19 cellular contexts compared by ENCODE assay signal in the genomic region with DNA sequence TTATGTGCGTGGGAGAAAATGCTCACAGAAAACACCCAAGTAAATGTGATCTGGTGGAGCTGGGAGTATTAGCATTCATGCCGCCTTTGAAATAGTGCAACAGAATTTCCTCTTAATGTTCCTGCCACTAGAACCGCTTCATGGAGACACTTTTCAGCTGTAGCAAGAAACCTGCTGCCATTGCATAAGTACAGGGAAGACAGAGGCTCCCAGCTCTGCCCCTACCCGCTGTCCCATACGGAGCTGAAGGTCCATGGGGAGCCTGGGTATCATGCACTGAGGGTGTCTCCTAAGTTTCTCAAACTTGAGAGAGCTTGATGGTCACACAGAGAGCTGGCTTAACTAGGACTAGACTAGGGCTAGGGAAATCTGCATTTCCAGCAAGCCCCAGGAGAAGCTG. TPM values are rescaled to one million over a fixed set of nuclear protein-coding genes. Genes with fewer than 3 reads are reported as not detected.
DNase-seq lines count a peak whose midpoint lies in the region; ATAC-seq and TF ChIP-seq lines count a peak whose summit lies in the region.
"Had no signal": no experiment of that assay in that cellular context is flagged by ENCODE, and none has a peak within 500 bp of the region (broad histone marks: within the 10 kb centered on the region; RNA-seq: fewer than 3 reads in every experiment).

No MANE protein-coding gene starts in this region.

- no peaks in the 10 kb centered on the region for H3K9me3 ChIP-seq in fibroblast of lung (ENCODE audit: control insufficient read depth, insufficient read depth, low read depth, low read length)
- no peaks in the 10 kb centered on the region for H3K9me3 ChIP-seq in mammary epithelial cell (replicated peaks; ENCODE audit: insufficient read depth, low read length)

- WGBS in mammary epithelial cell (ENCODE audit: low coverage, missing lambda C conversion rate), result 98% methylated on average over 5 of the region's 5 CpGs

- H2AFZ ChIP-seq in ACC112 (ENCODE audit: low read length, unreplicated experiment), result no peak overlapping the region
- no peak overlapping the region for H2AFZ ChIP-seq in fibroblast of lung (ENCODE audit: low read length)
- H2AFZ ChIP-seq in mammary epithelial cell (ENCODE audit: low read depth, low read length), result no peak overlapping the region

- H3K27ac ChIP-seq in ACC112 (ENCODE audit: low read depth, low read length), result peak overlapping the region; percentile 14; the same call in 1 of the 2 replicates
- peak overlapping the region; percentile 51 for H3K27ac ChIP-seq in fibroblast of lung (ENCODE audit: insufficient read depth, low read length)
- no peak overlapping the region for H3K27ac ChIP-seq in mammary epithelial cell (ENCODE audit: insufficient read depth, low read depth, low read length)

- ATAC-seq in GM19395 (IDR thresholded peaks at IDR 0.05; ENCODE audit: unreplicated experiment) (peak; percentile 8), HG03442 (IDR thresholded peaks at IDR 0.05; ENCODE audit: unreplicated experiment) (peak; percentile 7)
- ATAC-seq: left ventricle myocardium superior; stimulated activated naive CD8-positive, alpha-beta T cell treated with anti-CD3 and anti-CD28 coated beads, Interleukin-15, Interleukin-2, amounts not matched to agents 100 U/mL and 50 U/mL, for 24 hours had no signal

- in situ Hi-C loops in mammary epithelial cell (cut with MboI; ENCODE audit: low sequenced_read_pairs in 2 of 2), result no loop called here

- no peak for TF ChIP-seq CTCF in fibroblast of lung (conservative IDR thresholded peaks at IDR 0.05 in 1 of 2, IDR thresholded peaks at IDR 0.05 in 1 of 2; ENCODE audit: low read depth in 1 of 2, low read length in 2 of 2)
- no peak for TF ChIP-seq CTCF in mammary epithelial cell (conservative IDR thresholded peaks at IDR 0.05 in 1 of 2, IDR thresholded peaks at IDR 0.05 in 1 of 2; ENCODE audit: extremely low read depth in 1 of 2, insufficient read depth in 1 of 2, low read depth in 1 of 2, low read length in 2 of 2)

- no TSS peak for BruUV-seq in mammary epithelial cell (replicated peaks; lab: Mats Ljungman, UMichigan)

- H4K20me1 ChIP-seq in fibroblast of lung (ENCODE audit: control insufficient read depth, extremely low read depth, insufficient read depth, low read length) (peaks cover 3% of the 10 kb centered on the region), mammary epithelial cell (ENCODE audit: insufficient read depth, low read length) (no peaks in the 10 kb centered on the region)

- H3K36me3 ChIP-seq in ACC112 (ENCODE audit: insufficient read depth, low read length), result no peaks in the 10 kb centered on the region; the same call in 1 of the 2 replicates
- no peaks in the 10 kb centered on the region for H3K36me3 ChIP-seq in fibroblast of lung (ENCODE audit: control insufficient read depth, insufficient read depth, low read length)
- H3K36me3 ChIP-seq in mammary epithelial cell (ENCODE audit: insufficient read depth, low read length), result no peaks in the 10 kb centered on the region

- H3K9ac ChIP-seq in fibroblast of lung (ENCODE audit: insufficient read depth, low read length) (no peak overlapping the region), mammary epithelial cell (ENCODE audit: insufficient read depth, low read length) (no peak overlapping the region)

- CTCF ChIA-PET in mammary epithelial cell (lab: Charles Lee; ENCODE audit: low non-redundant PET), result no interaction called here

- peaks cover 81% of the 10 kb centered on the region for H3K4me1 ChIP-seq in ACC112 (ENCODE audit: control insufficient read depth, insufficient read depth, low read length, unreplicated experiment)
- peaks cover 47% of the 10 kb centered on the region for H3K4me1 ChIP-seq in fibroblast of lung (ENCODE audit: control insufficient read depth, extremely low read depth, insufficient read depth, low read length)
- H3K4me1 ChIP-seq in mammary epithelial cell (ENCODE audit: insufficient read depth, low read length), result peaks cover 41% of the 10 kb centered on the region

- intact Hi-C loops in mammary epithelial cell (cut with micrococcal nuclease), result loop anchor here (5.0 kb wide), 1 partner anchor 102 kb away; no protein-coding TSS in a partner anchor

- H3K27me3 ChIP-seq in ACC112 (ENCODE audit: insufficient read depth, low read length), result no peaks in the 10 kb centered on the region
- H3K27me3 ChIP-seq in fibroblast of lung (ENCODE audit: control insufficient read depth, insufficient read depth, low read length), result no peaks in the 10 kb centered on the region
- no peaks in the 10 kb centered on the region for H3K27me3 ChIP-seq in mammary epithelial cell (ENCODE audit: insufficient read depth, low read length)

- H3K4me3 ChIP-seq in ACC112 (ENCODE audit: low read depth, low read length) (no peak overlapping the region), fibroblast of lung (replicated peaks in 1 of 4; ENCODE audit: control extremely low read depth in 1 of 4, insufficient read depth in 1 of 4, low read depth in 3 of 4, low read length in 4 of 4) (no peak overlapping the region), mammary epithelial cell (replicated peaks in 1 of 3; ENCODE audit: insufficient read depth in 1 of 3, low read depth in 2 of 3, low read length in 3 of 3) (no peak overlapping the region)

- no peak for DNase-seq in fibroblast of lung (ENCODE audit: low read depth in 2 of 2)
- no peak for DNase-seq in NCI-H2227 (lab: John Stamatoyannopoulos, UW; ENCODE audit: unreplicated experiment)
- DNase-seq in mammary epithelial cell, result no peak
- no peak for DNase-seq in NCI-H82 treated with DMSO at 0.1 percent for 48 hours (lab: John Stamatoyannopoulos, UW; ENCODE audit: unreplicated experiment)
- DNase-seq in NCI-H774 (lab: John Stamatoyannopoulos, UW), result no peak
- DNase-seq: activated CD4-positive, alpha-beta T cell treated with anti-CD3 and anti-CD28 coated beads, Interleukin-2, amount 50 U/mL, for 4 hours; activated naive CD8-positive, alpha-beta T cell treated with anti-CD3 and anti-CD28 coated beads for 36 hours; activated T-cell treated with anti-CD3 and anti-CD28 coated beads, Interleukin-2, amount 50 U/mL, for 48 hours; effector memory CD4-positive, alpha-beta T cell; H9; Kasumi-1; left ventricle myocardium superior; NCI-H146; NCI-H345; stimulated activated CD4-positive, alpha-beta T cell treated with anti-CD3 and anti-CD28 coated beads, Interleukin-12 subunit alpha, Interleukin-12 subunit beta, amount 100 ng/mL, for 4 hours; stimulated activated naive CD8-positive, alpha-beta T cell treated with anti-CD3 and anti-CD28 coated beads, Interleukin-15, Interleukin-2, amounts not matched to agents 100 U/mL and 50 U/mL, for 24 hours had no signal

- H3K4me2 ChIP-seq in fibroblast of lung (ENCODE audit: extremely low read depth, insufficient read depth, low read length) (no peak overlapping the region), mammary epithelial cell (ENCODE audit: insufficient read depth, low read depth, low read length) (no peak overlapping the region)

- dilution Hi-C loops in mammary epithelial cell (cut with HindIII; ENCODE audit: low sequenced_read_pairs), result no loop called here

- peaks cover 91% of the 10 kb centered on the region for H3K79me2 ChIP-seq in ACC112 (ENCODE audit: control insufficient read depth, insufficient read depth, low read length, unreplicated experiment)
- peaks cover 94% of the 10 kb centered on the region for H3K79me2 ChIP-seq in fibroblast of lung (ENCODE audit: control insufficient read depth, insufficient read depth, low read length)
- H3K79me2 ChIP-seq in mammary epithelial cell (ENCODE audit: insufficient read depth, low read length), result peaks cover 92% of the 10 kb centered on the region

RNA-seq across cellular contexts. Expression of gene CRIM1, which starts 49.6 kb away (rescaled TPM):
- 135 and 364 TPM in 2 replicates for total RNA-seq in fibroblast of lung
- polyA plus RNA-seq in fibroblast of lung, result 231 and 661 TPM in 2 replicates
- 157 and 490 TPM in 2 replicates for polyA plus RNA-seq in fibroblast of lung (2012)
- 1,375 and 3,102 TPM in 2 replicates for polyA minus RNA-seq in fibroblast of lung (ENCODE audit: low replicate concordance)
- 100 to 1,000 TPM; 237 to 387 TPM for total RNA-seq in mammary epithelial cell
- polyA plus RNA-seq in mammary epithelial cell, result 103 TPM
- polyA minus RNA-seq in mammary epithelial cell, result 304 TPM
